Comparison of ENCODE assay signal across 8 cellular contexts in the genomic region with DNA sequence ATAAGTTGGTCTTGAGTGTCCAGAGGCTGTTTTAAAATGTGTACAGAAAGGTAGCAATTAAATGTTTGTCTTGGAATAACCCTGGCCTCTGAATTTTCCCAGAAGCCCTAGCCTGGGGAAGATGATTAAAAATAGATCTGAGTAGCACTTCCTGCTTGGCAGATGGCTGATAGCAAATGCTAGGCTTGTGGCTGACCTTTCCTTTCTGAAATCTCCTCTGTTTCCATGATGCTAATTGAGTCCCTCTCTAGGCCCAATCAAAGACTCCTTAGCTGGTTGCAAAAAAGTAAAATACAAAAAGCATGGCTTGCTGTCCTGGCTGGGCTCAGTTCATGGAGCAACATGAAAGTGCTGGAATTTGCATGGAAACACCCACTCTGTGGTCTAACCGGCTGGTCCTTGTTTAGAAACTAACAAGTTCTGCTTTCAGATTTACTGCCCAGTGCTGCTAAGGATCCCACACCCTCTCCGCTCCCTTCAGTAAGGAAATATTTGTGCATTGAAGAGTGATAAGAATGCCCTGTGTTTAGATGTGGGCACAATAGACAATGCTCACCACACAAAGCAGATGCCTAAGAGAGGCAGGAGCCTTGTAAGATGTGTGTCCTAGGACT. TPM values are rescaled to one million over a fixed set of nuclear protein-coding genes. Genes with fewer than 3 reads are reported as not detected.
A peak's percentile ranks its signal among the peaks of the same experiment; 100 is the strongest.
DNase-seq lines count a peak whose midpoint lies in the region; ATAC-seq, FAIRE-seq and TF ChIP-seq lines count a peak whose summit lies in the region.

No MANE protein-coding gene starts in this region.

- H3K4me2 ChIP-seq in Loucy (ENCODE audit: low read depth, low read length, poor library complexity, severe bottlenecking), result peak overlapping the region; percentile 49
- peak overlapping the region; percentile 70 for H3K4me2 ChIP-seq in GM12878 (ENCODE audit: control insufficient read depth, insufficient read depth)

- no peaks in the 10 kb centered on the region for H3K36me3 ChIP-seq in Loucy (ENCODE audit: insufficient read depth, low read length)
- no peaks in the 10 kb centered on the region for H3K36me3 ChIP-seq in GM12878 (ENCODE audit: control insufficient read depth in 2 of 2, insufficient read depth in 2 of 2, low read length in 1 of 2)
- H3K36me3 ChIP-seq in right lobe of liver, result no peaks in the 10 kb centered on the region
- no peaks in the 10 kb centered on the region for H3K36me3 ChIP-seq in testis (ENCODE audit: low read depth, missing control alignments)

- WGBS in GM12878 (ENCODE audit: insufficient coverage, insufficient replicate concordance, low lambda C conversion rate, missing lambda C conversion rate), result 6% methylated on average over 2 of the region's 2 CpGs
- 23% methylated on average over 2 of the region's 2 CpGs for WGBS in right lobe of liver (ENCODE audit: insufficient coverage, low coverage, low lambda C conversion rate, missing lambda C conversion rate)
- 24 to 46% methylated on average over 2 of the region's 2 CpGs for WGBS in testis, 2 donors

- TF ChIP-seq CTCF in Loucy (conservative IDR thresholded peaks at IDR 0.05; ENCODE audit: low read length) (no peak), GM12878 (IDR thresholded peaks at IDR 0.05 in 2 of 3, conservative IDR thresholded peaks at IDR 0.05 in 1 of 3; ENCODE audit: control insufficient read depth in 2 of 3, extremely low read depth in 1 of 3, insufficient read depth in 1 of 3, low read depth in 3 of 3, low read length in 3 of 3) (no peak), right lobe of liver (IDR thresholded peaks at IDR 0.05) (no peak), testis (IDR thresholded peaks at IDR 0.05) (no peak)

- intact Hi-C loops in Right ventricle myocardium inferior (cut with DNase I), result loop anchor here (5.0 kb wide), 1 partner anchor 55 kb away; no protein-coding TSS in a partner anchor
- intact Hi-C loops in cardiac septum (cut with DNase I), result loop anchor here (1.0 kb wide), 1 partner anchor 53 kb away; no protein-coding TSS in a partner anchor
- intact Hi-C loops in GM12878 (cut with micrococcal nuclease; ENCODE audit: unreplicated experiment), result loop anchor here (5.0 kb wide), 1 partner anchor 40 kb away; the partner anchor contains the start of gene YPEL2
- intact Hi-C loops in right lobe of liver (cut with DNase I), result loop anchor here (5.0 to 10.0 kb wide), 2 partner anchors 40 to 53 kb away; partner anchors contain the start of gene YPEL2 (in 1 of the 2)
- intact Hi-C loops in testis (cut with DNase I; ENCODE audit: low total_unique reads), result no loop called here

- H3K4me1 ChIP-seq in Loucy (ENCODE audit: insufficient read depth, low read length, poor library complexity, severe bottlenecking) (peaks cover 23% of the 10 kb centered on the region), GM12878 (ENCODE audit: control insufficient read depth, insufficient read depth, low read length) (peaks cover 60% of the 10 kb centered on the region), right lobe of liver (peaks cover 0 to 70% (median 38%) of the 10 kb centered on the region in 4 donors), testis (peaks cover 72% of the 10 kb centered on the region)

- TF ChIP-seq RAD21 in GM12878 (IDR thresholded peaks at IDR 0.05; ENCODE audit: insufficient read depth, low read depth, low read length), result no peak

- H3K9ac ChIP-seq in Loucy (ENCODE audit: low read depth, low read length, poor library complexity, severe bottlenecking) (no peak overlapping the region), GM12878 (ENCODE audit: control insufficient read depth, insufficient read depth, low read length) (peak overlapping the region; percentile 32)

- H3K27ac ChIP-seq in GM12878 (ENCODE audit: control insufficient read depth, insufficient read depth) (peak overlapping the region; percentile 64), right lobe of liver (peak overlapping the region; percentile 65 to 78 (median 70)), testis (peak overlapping the region; percentile 68 to 82)

- CTCF ChIA-PET in GM12878 (lab: Yijun Ruan, JAX), result interaction anchor here (1.5 kb wide), 1 partner anchor 44 kb away, joined by 4 read pairs; no protein-coding TSS in a partner anchor

- TF ChIP-seq POLR2A in GM12878 (IDR thresholded peaks at IDR 0.05; ENCODE audit: low read depth, low read length) (no peak), right lobe of liver (IDR thresholded peaks at IDR 0.05) (peak; percentile 37), testis (IDR thresholded peaks at IDR 0.05) (no peak)

- H3K79me2 ChIP-seq in Loucy (ENCODE audit: insufficient read depth, low read length) (no peaks in the 10 kb centered on the region), GM12878 (ENCODE audit: control insufficient read depth, insufficient read depth, low read length) (no peaks in the 10 kb centered on the region)

- peak; percentile 68 to 69 for TF ChIP-seq EP300 in GM12878 (IDR thresholded peaks at IDR 0.05; ENCODE audit: borderline replicate concordance in 1 of 2, control insufficient read depth in 1 of 2, low read depth in 2 of 2, low read length in 2 of 2)

- H3K9me3 ChIP-seq in Loucy (ENCODE audit: insufficient read depth, low read depth, low read length) (no peaks in the 10 kb centered on the region), GM12878 (replicated peaks; ENCODE audit: control insufficient read depth, insufficient read depth, low read length) (no peaks in the 10 kb centered on the region; the same call in 2 of the 3 replicates), right lobe of liver (no peaks in the 10 kb centered on the region), testis (no peaks in the 10 kb centered on the region)

- DNase-seq in Right ventricle myocardium inferior (ENCODE audit: missing footprints) (no peak), cardiac septum (ENCODE audit: low spot score) (no peak), GM12878 (ENCODE audit: low read depth, low spot score) (peak; percentile 79), right lobe of liver (no peak), testis (peak; percentile 60), HPDE6-E6E7 (ENCODE audit: extremely low spot score) (no peak)
- DNase-seq in stimulated activated CD4-positive, alpha-beta T cell treated with anti-CD3 and anti-CD28 coated beads, Interleukin-15, amount 100 ng/mL, for 24 hours, result no peak

- no peaks in the 10 kb centered on the region for H3K9me2 ChIP-seq in Loucy (replicated peaks; ENCODE audit: low read depth, low read length)

- H3F3A ChIP-seq in Loucy (ENCODE audit: low read depth), result no peaks in the 10 kb centered on the region

- in situ Hi-C loops in GM12878 (cut with MboI), result no loop called here

- BruUV-seq in GM12878 (replicated peaks; lab: Mats Ljungman, UMichigan), result no TSS peak

- POLR2A ChIA-PET in GM12878 (lab: Charles Lee), result no interaction called here

- H3K27me3 ChIP-seq in Loucy (ENCODE audit: insufficient read depth, low read length, poor library complexity, severe bottlenecking) (no peaks in the 10 kb centered on the region), GM12878 (replicated peaks in 1 of 2; ENCODE audit: control insufficient read depth in 2 of 2, insufficient read depth in 2 of 2, low read length in 1 of 2) (no peaks in the 10 kb centered on the region), right lobe of liver (no peaks in the 10 kb centered on the region), testis (no peaks in the 10 kb centered on the region)

- SMC1A ChIA-PET in GM12878 (lab: Charles Lee; ENCODE audit: uncharacterized antibody, unreplicated experiment), result interaction anchor here (1.8 to 4.6 kb wide), 2 partner anchors 10 to 18 kb away, joined by 4 to 25 read pairs; no protein-coding TSS in a partner anchor

- peak; percentile 64 for ATAC-seq in Right ventricle myocardium inferior
- ATAC-seq in GM12878, result peak; percentile 88
- peak; percentile 51 to 63 (median 54) for ATAC-seq in right lobe of liver

- no peak overlapping the region for H2AFZ ChIP-seq in Loucy (ENCODE audit: low read length)
- H2AFZ ChIP-seq in GM12878 (ENCODE audit: control insufficient read depth, low read depth, low read length), result peak overlapping the region; percentile 39

- H4K20me1 ChIP-seq in Loucy (ENCODE audit: insufficient read depth, low read length, poor library complexity, severe bottlenecking) (no peaks in the 10 kb centered on the region), GM12878 (ENCODE audit: control insufficient read depth, insufficient read depth) (no peaks in the 10 kb centered on the region)

- RAD21 ChIA-PET in GM12878 (lab: Charles Lee; ENCODE audit: unreplicated experiment), result no interaction called here

- no peak overlapping the region for H3K4me3 ChIP-seq in Loucy (ENCODE audit: low read length, poor library complexity, severe bottlenecking)
- peak overlapping the region; percentile 18; the same call in 1 of the 2 replicates for H3K4me3 ChIP-seq in GM12878
- H3K4me3 ChIP-seq in right lobe of liver, result no peak overlapping the region
- no peak overlapping the region for H3K4me3 ChIP-seq in testis

- peak; percentile 83 for FAIRE-seq in GM12878 (lab: Jason Lieb, UNC)

RNA-seq across cellular contexts. Expression of gene YPEL2, which starts 40.8 kb away (rescaled TPM):
- total RNA-seq in Right ventricle myocardium inferior (32.7 TPM), cardiac septum (59.4 TPM), GM12878 (2014; rRNA removed) (0.45 and 0.71 TPM in 2 replicates), GM12878 (2014; rRNA removed; fragmentation: Illumina TruSeq; extraction: Trizol) (0.63 and 0.64 TPM in 2 replicates), GM12878 (2021) (0.69 and 0.92 TPM in 2 replicates), right lobe of liver (10 to 100 TPM in 4 of 6 experiments, 1 to 10 TPM in 2; 9.2 to 23.3 (median 15.2) TPM), testis (10 to 100 TPM; 39.8 to 48.3 TPM)
- 23.6 and 27.1 TPM in 2 replicates for total RNA-seq in GM12878 (2013; cell fraction: nucleolus; rRNA removed)
- 1.5 TPM for polyA plus RNA-seq in GM12878 (2011; ENCODE audit: low read depth)
- polyA plus RNA-seq in GM12878 (2011; rRNA removed) (8.1 and 8.3 TPM in 2 replicates), GM12878 (2014; fragmentation: Illumina TruSeq; extraction: Trizol) (0.55 and 0.76 TPM in 2 replicates), GM12878 (2014; fragmentation: Nextera tagmentation; extraction: Ambion mirVana) (under 1 TPM; 0.11 to 0.18 TPM), GM12878 (2014; rRNA removed) (0.41 and 0.47 TPM in 2 replicates), GM12878 (2016; fragmentation: Nextera tagmentation; extraction: Ambion mirVana) (under 1 TPM; 0.15 to 0.51 TPM), testis (ENCODE audit: insufficient read depth, low read depth, low replicate concordance) (20.5 TPM)
- 4.7 and 6.4 TPM in 2 replicates for polyA plus RNA-seq in GM12878 (2011; cell fraction: cytosol; rRNA removed)
- 4.7 and 7.8 TPM in 2 replicates for polyA plus RNA-seq in GM12878 (2011; cell fraction: nucleus; rRNA removed)
- polyA plus RNA-seq in GM12878 (2012), result 2.3 and 2.6 TPM in 2 replicates
- 7.1 and 12.7 TPM in 2 replicates for polyA minus RNA-seq in GM12878 (2011; rRNA and poly(A)+ RNA removed)
- 2.5 and 3.2 TPM in 2 replicates for polyA minus RNA-seq in GM12878 (2011; cell fraction: cytosol; rRNA and poly(A)+ RNA removed)
- polyA minus RNA-seq in GM12878 (2011; cell fraction: nucleus; rRNA and poly(A)+ RNA removed), result 5.4 and 5.7 TPM in 2 replicates

Comparison
In these comparisons a context has a peak if more than half of its experiments do, and no peak if none do; other contexts are left out.
1. DNase-seq: peak in GM12878 (single experiment) and testis (single experiment); none in Right ventricle myocardium inferior (single experiment), cardiac septum (single experiment), right lobe of liver (0 of 3), HPDE6-E6E7 (single experiment) and stimulated activated CD4-positive, alpha-beta T cell treated with anti-CD3 and anti-CD28 coated beads, Interleukin-15, amount 100 ng/mL, for 24 hours (single experiment).
2. Peak in every context shown above with its lines, with median percentiles within 50 percentile points of each other: ATAC-seq and H3K27ac ChIP-seq.